9 cellular contexts compared by ENCODE assay signal in genomic region chr20:50636601-50637539, GRCh38. TPM values are rescaled to one million over a fixed set of nuclear protein-coding genes. Genes with fewer than 3 reads are reported as not detected.
DNase-seq lines count a peak whose midpoint lies in the region; ATAC-seq and TF ChIP-seq lines count a peak whose summit lies in the region.
"Had no signal": no experiment of that assay in that cellular context is flagged by ENCODE, and none has a peak within 500 bp of the region (broad histone marks: within the 10 kb centered on the region; RNA-seq: fewer than 3 reads in every experiment).

No MANE protein-coding gene starts in this region.

- TF ChIP-seq CTCF in VCaP (conservative IDR thresholded peaks at IDR 0.05) (no peak), sigmoid colon (IDR thresholded peaks at IDR 0.05) (no peak)

- intact Hi-C loops in right cardiac atrium (cut with DNase I) = no loop called here
- intact Hi-C loops in sigmoid colon (cut with DNase I) = no loop called here

- no peak overlapping the region for H3K4me3 ChIP-seq in right cardiac atrium (ENCODE audit: low read length)
- H3K4me3 ChIP-seq in sigmoid colon = no peak overlapping the region

- H3K27ac ChIP-seq in VCaP = peak overlapping the region; percentile 20; the same call in 1 of the 2 replicates
- peak overlapping the region; percentile 50 for H3K27ac ChIP-seq in right cardiac atrium (ENCODE audit: low read length)
- H3K27ac ChIP-seq in sigmoid colon = peak overlapping the region; percentile 40 to 74 (median 50)
- no peak overlapping the region for H3K27ac ChIP-seq in caudate nucleus (ENCODE audit: low read depth, low read length)

- 67% methylated on average over 22 of the region's 22 CpGs for WGBS in right cardiac atrium
- WGBS in sigmoid colon, 2 donors = 75 to 76% methylated on average over 22 of the region's 22 CpGs

- no peaks in the 10 kb centered on the region for H3K9me3 ChIP-seq in right cardiac atrium (ENCODE audit: control insufficient read depth, low read length)
- H3K9me3 ChIP-seq in sigmoid colon = no peaks in the 10 kb centered on the region

- no peaks in the 10 kb centered on the region for H3K36me3 ChIP-seq in sigmoid colon

- ATAC-seq in right cardiac atrium (peak; percentile 12 to 18), GM19452 (IDR thresholded peaks at IDR 0.05; ENCODE audit: unreplicated experiment) (no peak), HG02973 (IDR thresholded peaks at IDR 0.05; ENCODE audit: unreplicated experiment) (no peak)

- no peak for TF ChIP-seq EP300 in sigmoid colon (IDR thresholded peaks at IDR 0.05)

- no peaks in the 10 kb centered on the region for H3K27me3 ChIP-seq in right cardiac atrium (ENCODE audit: control insufficient read depth, insufficient read depth)
- no peaks in the 10 kb centered on the region for H3K27me3 ChIP-seq in sigmoid colon

- DNase-seq in ELR (ENCODE audit: low read depth) (peak; percentile 34), right cardiac atrium (peak in 1 of 3 donors; percentile 31), sigmoid colon (no peak), cerebellar nuclear complex (lab: John Stamatoyannopoulos, UW) (no peak), caudate nucleus (lab: John Stamatoyannopoulos, UW) (no peak)

- TF ChIP-seq POLR2A in sigmoid colon (IDR thresholded peaks at IDR 0.05) = no peak

- H3K4me1 ChIP-seq in right cardiac atrium (ENCODE audit: control insufficient read depth, insufficient read depth, low read length) = peaks cover 13% of the 10 kb centered on the region
- peaks cover 0 to 24% (median 20%) of the 10 kb centered on the region in 4 donors for H3K4me1 ChIP-seq in sigmoid colon

RNA-seq across cellular contexts. Expression of gene RIPOR3, which starts 54.5 kb away (rescaled TPM):
- 1 to 10 TPM; 2.1 to 6.9 (median 2.9) TPM for total RNA-seq in right cardiac atrium
- 12.9 TPM for polyA plus RNA-seq in right cardiac atrium
- total RNA-seq in sigmoid colon = 10 to 100 TPM in 3 of 4 donors, 1 to 10 TPM in 1; 9.4 to 28.0 (median 15.1) TPM
- polyA plus RNA-seq in sigmoid colon = 1 to 10 TPM in 2 of 3 donors, under 1 TPM in 1; 0.92 to 7.8 (median 4.8) TPM
- polyA plus RNA-seq: neural cell had no signal

Comparison
In these comparisons a context has a peak if more than half of its experiments do, and no peak if none do; other contexts are left out.
1. ATAC-seq: peak in right cardiac atrium (2 of 2); none in GM19452 (single experiment) and HG02973 (single experiment).